ENCODE assay signal across 2 cellular contexts in the genomic region with DNA sequence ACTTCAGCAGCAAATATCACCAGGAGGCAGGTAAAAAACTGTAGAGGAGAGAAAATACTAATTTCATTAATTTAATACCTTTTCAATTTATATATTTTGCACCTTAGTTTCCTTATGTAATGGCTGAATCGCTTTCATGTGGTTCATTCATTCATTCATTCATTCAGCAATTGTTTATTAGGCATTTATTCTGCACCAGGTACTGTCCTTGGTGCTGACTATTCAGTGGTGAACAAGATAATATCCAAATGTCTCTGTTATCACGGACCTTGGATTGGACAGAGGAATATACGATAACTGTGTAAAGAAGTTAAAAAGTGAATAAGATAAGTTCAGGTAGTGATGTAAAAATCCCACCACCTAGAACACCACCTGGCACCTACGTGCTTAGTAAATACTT.
TF ChIP-seq lines count a peak whose summit lies in the region.

No MANE protein-coding gene starts in this region.

TF ChIP-seq in A549, 52 proteins besides CTCF, POLR2A, EP300 and RAD21:
- TF ChIP-seq, protein P1, sequence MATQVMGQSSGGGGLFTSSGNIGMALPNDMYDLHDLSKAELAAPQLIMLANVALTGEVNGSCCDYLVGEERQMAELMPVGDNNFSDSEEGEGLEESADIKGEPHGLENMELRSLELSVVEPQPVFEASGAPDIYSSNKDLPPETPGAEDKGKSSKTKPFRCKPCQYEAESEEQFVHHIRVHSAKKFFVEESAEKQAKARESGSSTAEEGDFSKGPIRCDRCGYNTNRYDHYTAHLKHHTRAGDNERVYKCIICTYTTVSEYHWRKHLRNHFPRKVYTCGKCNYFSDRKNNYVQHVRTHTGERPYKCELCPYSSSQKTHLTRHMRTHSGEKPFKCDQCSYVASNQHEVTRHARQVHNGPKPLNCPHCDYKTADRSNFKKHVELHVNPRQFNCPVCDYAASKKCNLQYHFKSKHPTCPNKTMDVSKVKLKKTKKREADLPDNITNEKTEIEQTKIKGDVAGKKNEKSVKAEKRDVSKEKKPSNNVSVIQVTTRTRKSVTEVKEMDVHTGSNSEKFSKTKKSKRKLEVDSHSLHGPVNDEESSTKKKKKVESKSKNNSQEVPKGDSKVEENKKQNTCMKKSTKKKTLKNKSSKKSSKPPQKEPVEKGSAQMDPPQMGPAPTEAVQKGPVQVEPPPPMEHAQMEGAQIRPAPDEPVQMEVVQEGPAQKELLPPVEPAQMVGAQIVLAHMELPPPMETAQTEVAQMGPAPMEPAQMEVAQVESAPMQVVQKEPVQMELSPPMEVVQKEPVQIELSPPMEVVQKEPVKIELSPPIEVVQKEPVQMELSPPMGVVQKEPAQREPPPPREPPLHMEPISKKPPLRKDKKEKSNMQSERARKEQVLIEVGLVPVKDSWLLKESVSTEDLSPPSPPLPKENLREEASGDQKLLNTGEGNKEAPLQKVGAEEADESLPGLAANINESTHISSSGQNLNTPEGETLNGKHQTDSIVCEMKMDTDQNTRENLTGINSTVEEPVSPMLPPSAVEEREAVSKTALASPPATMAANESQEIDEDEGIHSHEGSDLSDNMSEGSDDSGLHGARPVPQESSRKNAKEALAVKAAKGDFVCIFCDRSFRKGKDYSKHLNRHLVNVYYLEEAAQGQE (IDR thresholded peaks at IDR 0.05), result peak; percentile 62; the same call in 1 of the 2 replicates
- no peak for TF ChIP-seq PHF8 (IDR thresholded peaks at IDR 0.05; ENCODE audit: borderline replicate concordance, low read depth)

TF ChIP-seq in PFSK-1, 5 proteins besides CTCF, POLR2A, EP300 and RAD21 (continued from another document):
- TF ChIP-seq, protein P1 (IDR thresholded peaks at IDR 0.05; ENCODE audit: insufficient read depth in 1 of 2, low read depth in 2 of 2, low read length in 2 of 2), result peak; percentile 60 to 88; a peak in 3 of 4 replicates
- TF ChIP-seq SIN3A (IDR thresholded peaks at IDR 0.05; ENCODE audit: borderline replicate concordance, insufficient read depth, low read length) (no peak), POLR2AphosphoS5 (IDR thresholded peaks at IDR 0.05; ENCODE audit: low read depth, low read length) (no peak), FOXP2 (optimal IDR thresholded peaks at IDR 0.05; ENCODE audit: borderline replicate concordance, extremely low read depth, extremely low read length, insufficient read depth) (no peak)
TF ChIP-seq in PFSK-1: peak in this region for 1.
